ENCODE assay signal across 21 cellular contexts in genomic region chr17:32801193-32801592, GRCh38.
"Had no signal": no experiment of that assay in that cellular context is flagged by ENCODE, and none has a peak within 500 bp of the region (broad histone marks: within the 10 kb centered on the region; RNA-seq: fewer than 3 reads in every experiment).

No MANE protein-coding gene starts in this region.

- H3K4me3 Mint-ChIP-seq: activated CD4-positive, alpha-beta T cell treated with anti-CD3 and anti-CD28 coated beads for 36 hours; activated CD8-positive, alpha-beta T cell treated with anti-CD3 and anti-CD28 coated beads for 36 hours; activated naive CD4-positive, alpha-beta T cell treated with anti-CD3 and anti-CD28 coated beads, Interleukin-2, amount 10 ng/mL, durations not matched to agents 7 days and 5 days; activated naive CD8-positive, alpha-beta T cell treated with anti-CD3 and anti-CD28 coated beads, Interleukin-2, amount 10 ng/mL, durations not matched to agents 7 days and 5 days; activated T-cell treated with anti-CD3 and anti-CD28 coated beads, Interleukin-2, amount 50 U/mL, for 72 hours; brain had no signal

- H3K4me1 ChIP-seq: Peyer's patch had no signal

- H3K27ac Mint-ChIP-seq: activated CD4-positive, alpha-beta T cell treated with anti-CD3 and anti-CD28 coated beads for 36 hours; activated CD8-positive, alpha-beta T cell treated with anti-CD3 and anti-CD28 coated beads for 36 hours; activated naive CD4-positive, alpha-beta T cell treated with anti-CD3 and anti-CD28 coated beads, Interleukin-2, amount 10 ng/mL, durations not matched to agents 7 days and 5 days; activated naive CD8-positive, alpha-beta T cell treated with anti-CD3 and anti-CD28 coated beads, Interleukin-2, amount 10 ng/mL, durations not matched to agents 7 days and 5 days; activated T-cell treated with anti-CD3 and anti-CD28 coated beads, Interleukin-2, amount 50 U/mL, for 72 hours; activated T-helper 2 cell treated with anti-CD3 and anti-CD28 coated beads, Interferon-gamma antibody, Interleukin-2, Interleukin-4, amounts not matched to agents 10 μg/mL and 5 μg/mL and 100 μg/mL, durations not matched to agents 14 hours and 24 hours and 36 hours; brain had no signal

- ATAC-seq: activated CD4-positive, alpha-beta T cell treated with anti-CD3 and anti-CD28 coated beads for 36 hours; activated CD8-positive, alpha-beta T cell treated with anti-CD3 and anti-CD28 coated beads for 36 hours; activated T-cell treated with anti-CD3 and anti-CD28 coated beads, Interleukin-2, amount 50 U/mL, for 72 hours had no signal

- DNase-seq: activated CD4-positive, alpha-beta T cell treated with anti-CD3 and anti-CD28 coated beads for 36 hours; activated CD4-positive, CD25-positive, alpha-beta regulatory T cell; activated CD8-positive, alpha-beta memory T cell treated with anti-CD3 and anti-CD28 coated beads, Interleukin-2, amount 50 U/mL, for 4 hours; activated CD8-positive, alpha-beta T cell treated with anti-CD3 and anti-CD28 coated beads for 36 hours; activated gamma-delta T cell treated with Interleukin-2 at 50 U/mL for 16 hours; activated naive CD4-positive, alpha-beta T cell treated with anti-CD3 and anti-CD28 coated beads, Interleukin-2, amount 10 ng/mL, durations not matched to agents 7 days and 5 days; activated naive CD8-positive, alpha-beta T cell treated with anti-CD3 and anti-CD28 coated beads, Interleukin-2, amount 10 ng/mL, durations not matched to agents 7 days and 5 days; activated T-cell treated with anti-CD3 and anti-CD28 coated beads, Interleukin-2, amount 50 U/mL, for 72 hours; MG63; NCI-H1105; NCI-H1436; NCI-H1694 treated with DMSO at 0.1 percent for 48 hours; NCI-H2029 treated with DMSO at 0.1 percent for 48 hours; NCI-H510A treated with DMSO at 0.1 percent for 48 hours; Peyer's patch; SHP77 treated with DMSO at 0.1 percent for 48 hours; T-helper 1 cell had no signal

- H3K4me1 Mint-ChIP-seq: activated CD4-positive, alpha-beta T cell treated with anti-CD3 and anti-CD28 coated beads for 36 hours; activated naive CD4-positive, alpha-beta T cell treated with anti-CD3 and anti-CD28 coated beads, Interleukin-2, amount 10 ng/mL, durations not matched to agents 7 days and 5 days; activated naive CD8-positive, alpha-beta T cell treated with anti-CD3 and anti-CD28 coated beads, Interleukin-2, amount 10 ng/mL, durations not matched to agents 7 days and 5 days; brain had no signal

- H3K36me3 ChIP-seq: MG63, Peyer's patch had no signal

- H3K9me3 Mint-ChIP-seq: activated CD8-positive, alpha-beta T cell treated with anti-CD3 and anti-CD28 coated beads for 36 hours; activated naive CD4-positive, alpha-beta T cell treated with anti-CD3 and anti-CD28 coated beads, Interleukin-2, amount 10 ng/mL, durations not matched to agents 7 days and 5 days; activated naive CD8-positive, alpha-beta T cell treated with anti-CD3 and anti-CD28 coated beads, Interleukin-2, amount 10 ng/mL, durations not matched to agents 7 days and 5 days; activated T-cell treated with anti-CD3 and anti-CD28 coated beads, Interleukin-2, amount 50 U/mL, for 72 hours; activated T-helper 2 cell treated with anti-CD3 and anti-CD28 coated beads, Interferon-gamma antibody, Interleukin-2, Interleukin-4, amounts not matched to agents 10 μg/mL and 5 μg/mL and 100 μg/mL, durations not matched to agents 14 hours and 24 hours and 36 hours; brain had no signal

- H3K9me3 ChIP-seq: MG63, Peyer's patch had no signal

- H3K27ac ChIP-seq: Peyer's patch, RWPE1, VCaP had no signal

- H3K27me3 ChIP-seq: MG63, Peyer's patch had no signal

- H3K27me3 Mint-ChIP-seq: activated CD4-positive, alpha-beta T cell treated with anti-CD3 and anti-CD28 coated beads for 36 hours had no signal

- H3K36me3 Mint-ChIP-seq: activated naive CD4-positive, alpha-beta T cell treated with anti-CD3 and anti-CD28 coated beads, Interleukin-2, amount 10 ng/mL, durations not matched to agents 7 days and 5 days; activated naive CD8-positive, alpha-beta T cell treated with anti-CD3 and anti-CD28 coated beads, Interleukin-2, amount 10 ng/mL, durations not matched to agents 7 days and 5 days; brain had no signal

- H3K4me3 ChIP-seq: MG63, Peyer's patch had no signal
